ENCODE assay signal across 1 cellular context in the genomic region with DNA sequence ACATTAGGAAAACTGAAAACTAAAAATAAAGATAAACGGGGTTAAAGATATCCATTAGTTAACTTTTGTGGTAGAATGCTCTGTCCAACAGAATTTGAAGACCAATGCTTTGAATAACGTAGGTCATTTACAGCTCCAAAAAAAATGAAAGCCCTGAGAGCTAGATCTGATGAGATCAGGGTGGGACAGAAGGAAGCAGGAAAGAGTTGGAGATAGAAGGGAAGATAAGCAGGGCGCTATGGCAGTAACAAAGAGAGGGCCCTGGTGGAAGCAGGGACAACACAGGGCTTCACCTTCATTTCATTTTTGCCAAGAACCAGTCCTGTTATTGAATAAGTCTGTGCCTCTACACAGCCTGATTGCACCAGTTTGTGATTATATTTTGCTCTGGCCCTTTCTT.
TF ChIP-seq lines count a peak whose summit lies in the region.

No MANE protein-coding gene starts in this region.

TF ChIP-seq in SK-N-SH, 30 proteins besides CTCF, POLR2A, EP300 and RAD21 (continued from another document):
- TF ChIP-seq, protein P1, sequence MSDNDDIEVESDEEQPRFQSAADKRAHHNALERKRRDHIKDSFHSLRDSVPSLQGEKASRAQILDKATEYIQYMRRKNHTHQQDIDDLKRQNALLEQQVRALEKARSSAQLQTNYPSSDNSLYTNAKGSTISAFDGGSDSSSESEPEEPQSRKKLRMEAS (IDR thresholded peaks at IDR 0.05; ENCODE audit: low read depth) = no peak
- TF ChIP-seq RFX5 (IDR thresholded peaks at IDR 0.05; ENCODE audit: low read length) (no peak), PBX3 (IDR thresholded peaks at IDR 0.05) (no peak), SIN3A (IDR thresholded peaks at IDR 0.05; ENCODE audit: borderline replicate concordance, low read depth, low read length) (no peak), USF2 (IDR thresholded peaks at IDR 0.05; ENCODE audit: borderline replicate concordance, low read depth, low read length) (no peak), FOXJ3 (CRISPR knock-in tag; IDR thresholded peaks at IDR 0.05) (no peak), ELF1 (IDR thresholded peaks at IDR 0.05) (no peak)
